In the genomic region with DNA sequence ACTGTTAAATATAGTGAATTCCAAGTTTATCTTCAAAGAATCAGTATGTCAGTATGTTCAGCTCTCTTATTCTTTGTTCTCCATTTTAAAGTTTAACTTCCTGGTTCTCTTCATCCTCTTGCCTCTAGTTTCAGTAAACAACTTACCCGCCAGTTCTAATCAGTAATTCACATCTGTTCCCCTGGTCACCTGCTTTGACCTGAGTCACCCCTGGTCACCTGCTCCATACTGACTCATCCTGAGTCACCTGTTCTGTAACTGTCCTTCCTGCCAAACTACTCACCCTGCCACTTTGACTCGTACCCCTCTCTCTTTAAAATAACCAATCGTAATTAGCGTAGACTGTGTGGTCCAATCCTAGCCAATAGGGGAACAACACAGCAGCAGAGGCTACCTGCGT, we compare ENCODE assay signal across 25 cellular contexts.
"Had no signal": no experiment of that assay in that cellular context is flagged by ENCODE, and none has a peak within 500 bp of the region (broad histone marks: within the 10 kb centered on the region; RNA-seq: fewer than 3 reads in every experiment).

No MANE protein-coding gene starts in this region.

- H3K27me3 Mint-ChIP-seq: activated B cell treated with CpG ODN at 0.5 μM for 24 hours; activated CD4-positive, alpha-beta memory T cell treated with anti-CD3 and anti-CD28 coated beads for 36 hours; activated naive CD4-positive, alpha-beta T cell treated with anti-CD3 and anti-CD28 coated beads, Interleukin-2, amount 10 ng/mL, durations not matched to agents 7 days and 5 days; activated naive CD8-positive, alpha-beta T cell treated with anti-CD3 and anti-CD28 coated beads, Interleukin-2, amount 50 U/mL, for 24 hours; brain had no signal

- H3K27ac Mint-ChIP-seq: activated B cell treated with CpG ODN at 0.5 μM for 24 hours; activated CD4-positive, alpha-beta memory T cell treated with anti-CD3 and anti-CD28 coated beads for 36 hours; activated naive CD4-positive, alpha-beta T cell treated with anti-CD3 and anti-CD28 coated beads, Interleukin-2, amount 10 ng/mL, durations not matched to agents 7 days and 5 days; activated naive CD8-positive, alpha-beta T cell treated with anti-CD3 and anti-CD28 coated beads, Interleukin-2, amount 50 U/mL, for 24 hours; brain; nephron progenitor cell; T-helper 1 cell treated with Interleukin-12 subunit alpha and Interleukin-12 subunit beta and Interleukin-4 antibody, amounts not matched to agents 30 μg/mL and 1 μg/mL, for 36 hours had no signal

- H3K4me1 Mint-ChIP-seq: activated B cell treated with CpG ODN at 0.5 μM for 24 hours; activated naive CD4-positive, alpha-beta T cell treated with anti-CD3 and anti-CD28 coated beads, Interleukin-2, amount 10 ng/mL, durations not matched to agents 7 days and 5 days; activated naive CD8-positive, alpha-beta T cell treated with anti-CD3 and anti-CD28 coated beads, Interleukin-2, amount 50 U/mL, for 24 hours; brain; nephron progenitor cell had no signal

- H3K4me1 ChIP-seq: pancreas, psoas muscle, right atrium auricular region had no signal

- ATAC-seq: activated naive CD8-positive, alpha-beta T cell treated with anti-CD3 and anti-CD28 coated beads, Interleukin-2, amount 50 U/mL, for 24 hours; esophagus mucosa; left cardiac atrium; mucosa of descending colon; pancreas; psoas muscle; stimulated activated naive CD8-positive, alpha-beta T cell treated with anti-CD3 and anti-CD28 coated beads, Interleukin-15, Interleukin-2, amounts not matched to agents 100 U/mL and 50 U/mL, for 24 hours had no signal

- H3K9me3 Mint-ChIP-seq: activated B cell treated with CpG ODN at 0.5 μM for 24 hours; brain; nephron progenitor cell; T-helper 1 cell treated with Interleukin-12 subunit alpha and Interleukin-12 subunit beta and Interleukin-4 antibody, amounts not matched to agents 30 μg/mL and 1 μg/mL, for 36 hours had no signal

- H3K36me3 ChIP-seq: pancreas, right atrium auricular region had no signal

- H3K27ac ChIP-seq: pancreas, psoas muscle, right atrium auricular region had no signal

- DNase-seq: activated B cell treated with CpG ODN at 0.5 μM for 24 hours; activated CD4-positive, alpha-beta memory T cell treated with anti-CD3 and anti-CD28 coated beads for 36 hours; activated CD4-positive, alpha-beta T cell treated with anti-CD3 and anti-CD28 coated beads for 48 hours; activated naive CD4-positive, alpha-beta T cell treated with anti-CD3 and anti-CD28 coated beads, Interleukin-2, amount 10 ng/mL, durations not matched to agents 7 days and 5 days; activated naive CD8-positive, alpha-beta T cell treated with anti-CD3 and anti-CD28 coated beads, Interleukin-2, amount 50 U/mL, for 24 hours; activated T-cell treated with anti-CD3 and anti-CD28 coated beads, Interleukin-2, amount 50 U/mL, for 48 hours; anterior cingulate cortex; central memory CD4-positive, alpha-beta T cell; dermis blood vessel endothelial cell; effector CD8-positive, alpha-beta T cell; hypothalamus; left cardiac atrium; mesenchymal stem cell; mucosa of descending colon; nephron progenitor cell; pancreas; psoas muscle; stimulated activated CD4-positive, alpha-beta T cell treated with anti-CD3 and anti-CD28 coated beads, Interleukin-12 subunit alpha, Interleukin-12 subunit beta, amount 100 ng/mL, for 4 hours; stimulated activated CD4-positive, alpha-beta T cell treated with anti-CD3 and anti-CD28 coated beads, Interleukin-4, amount 100 ng/mL, for 4 hours; stimulated activated naive CD8-positive, alpha-beta T cell treated with anti-CD3 and anti-CD28 coated beads, Interleukin-15, Interleukin-2, amounts not matched to agents 100 U/mL and 50 U/mL, for 24 hours; T1000 had no signal

- H3K4me3 ChIP-seq: mucosa of descending colon, pancreas, psoas muscle, right atrium auricular region had no signal

- H3K27me3 ChIP-seq: pancreas, right atrium auricular region had no signal

- H3K4me3 Mint-ChIP-seq: activated B cell treated with CpG ODN at 0.5 μM for 24 hours; activated CD4-positive, alpha-beta memory T cell treated with anti-CD3 and anti-CD28 coated beads for 36 hours; activated naive CD4-positive, alpha-beta T cell treated with anti-CD3 and anti-CD28 coated beads, Interleukin-2, amount 10 ng/mL, durations not matched to agents 7 days and 5 days; activated naive CD8-positive, alpha-beta T cell treated with anti-CD3 and anti-CD28 coated beads, Interleukin-2, amount 50 U/mL, for 24 hours; brain; nephron progenitor cell; T-helper 1 cell treated with Interleukin-12 subunit alpha and Interleukin-12 subunit beta and Interleukin-4 antibody, amounts not matched to agents 30 μg/mL and 1 μg/mL, for 36 hours had no signal

- H3K9me3 ChIP-seq: mucosa of descending colon, pancreas, psoas muscle, right atrium auricular region had no signal

- H3K36me3 Mint-ChIP-seq: activated CD4-positive, alpha-beta memory T cell treated with anti-CD3 and anti-CD28 coated beads for 36 hours; activated naive CD4-positive, alpha-beta T cell treated with anti-CD3 and anti-CD28 coated beads, Interleukin-2, amount 10 ng/mL, durations not matched to agents 7 days and 5 days; brain had no signal
